Comparison of ENCODE assay signal across 8 cellular contexts in genomic region chr9:132240860-132241482, GRCh38.
DNase-seq lines count a peak whose midpoint lies in the region; ATAC-seq and TF ChIP-seq lines count a peak whose summit lies in the region.

No MANE protein-coding gene starts in this region.

- H3K4me3 Mint-ChIP-seq in HFFc6 (peak overlapping the region; percentile 82), glutamatergic neuron (ENCODE audit: unreplicated experiment) (peak overlapping the region; percentile 89)
- H3K4me3 Mint-ChIP-seq in activated naive CD4-positive, alpha-beta T cell treated with anti-CD3 and anti-CD28 coated beads, Interleukin-2, amount 50 U/mL, for 24 hours: peak overlapping the region; percentile 93

- TF ChIP-seq CTCF in HFFc6 (IDR thresholded peaks at IDR 0.05) (no peak), glutamatergic neuron (IDR thresholded peaks at IDR 0.05; ENCODE audit: partially characterized antibody, unreplicated experiment) (no peak)

- peak overlapping the region; percentile 54 for H3K27ac ChIP-seq in substantia nigra (ENCODE audit: low read depth, low read length, poor library complexity, severe bottlenecking)

- ATAC-seq in SK-N-SH treated with all-trans-retinoic acid at 6 μM for 48 hours: peak; percentile 88

- no peaks in the 10 kb centered on the region for H3K9me3 Mint-ChIP-seq in HFFc6
- H3K9me3 Mint-ChIP-seq in activated naive CD4-positive, alpha-beta T cell treated with anti-CD3 and anti-CD28 coated beads, Interleukin-2, amount 50 U/mL, for 24 hours: no peaks in the 10 kb centered on the region
- H3K9me3 Mint-ChIP-seq in glutamatergic neuron (ENCODE audit: unreplicated experiment): peaks cover 7% of the 10 kb centered on the region

- H3K27ac Mint-ChIP-seq in HFFc6: peak overlapping the region; percentile 24; the same call in 1 of the 2 replicates
- peak overlapping the region; percentile 81 for H3K27ac Mint-ChIP-seq in activated naive CD4-positive, alpha-beta T cell treated with anti-CD3 and anti-CD28 coated beads, Interleukin-2, amount 50 U/mL, for 24 hours
- peak overlapping the region; percentile 88 for H3K27ac Mint-ChIP-seq in glutamatergic neuron (ENCODE audit: unreplicated experiment)

- H3K27me3 Mint-ChIP-seq in HFFc6 (ENCODE audit: insufficient read depth) (peaks cover 40% of the 10 kb centered on the region), glutamatergic neuron (ENCODE audit: unreplicated experiment) (peaks cover 12% of the 10 kb centered on the region)
- H3K27me3 Mint-ChIP-seq in activated naive CD4-positive, alpha-beta T cell treated with anti-CD3 and anti-CD28 coated beads, Interleukin-2, amount 50 U/mL, for 24 hours: no peaks in the 10 kb centered on the region

- H3K36me3 Mint-ChIP-seq in HFFc6 (ENCODE audit: low read depth) (no peaks in the 10 kb centered on the region), glutamatergic neuron (ENCODE audit: unreplicated experiment) (no peaks in the 10 kb centered on the region)
- no peaks in the 10 kb centered on the region for H3K36me3 Mint-ChIP-seq in activated naive CD4-positive, alpha-beta T cell treated with anti-CD3 and anti-CD28 coated beads, Interleukin-2, amount 50 U/mL, for 24 hours

- DNase-seq in GDM1 (lab: John Stamatoyannopoulos, UW) (peak; percentile 96), HFFc6 (peak; percentile 48), NCI-H1092 treated with DMSO at 0.1 percent for 48 hours (lab: John Stamatoyannopoulos, UW) (peak; percentile 64), glutamatergic neuron (peak; percentile 98), nucleus accumbens (lab: John Stamatoyannopoulos, UW) (peak in 55 of 56 donors; percentile 36 to 98 (median 89)), substantia nigra (lab: John Stamatoyannopoulos, UW) (peak; percentile 56 to 99 (median 93))

- H3K4me1 Mint-ChIP-seq in HFFc6 (ENCODE audit: low read depth) (peaks cover 6% of the 10 kb centered on the region; the same call in 1 of the 2 replicates), glutamatergic neuron (ENCODE audit: low read depth, unreplicated experiment) (peaks cover 12% of the 10 kb centered on the region)
- H3K4me1 Mint-ChIP-seq in activated naive CD4-positive, alpha-beta T cell treated with anti-CD3 and anti-CD28 coated beads, Interleukin-2, amount 50 U/mL, for 24 hours: peaks cover 17% of the 10 kb centered on the region

TF ChIP-seq in SK-N-SH treated with all-trans-retinoic acid at 6 μM for 48 hours, 23 proteins besides CTCF, POLR2A, EP300 and RAD21:
- TF ChIP-seq TOX (CRISPR knock-in tag; IDR thresholded peaks at IDR 0.05; ENCODE audit: borderline replicate concordance): no peak
- no peak for TF ChIP-seq PPARA (CRISPR knock-in tag; IDR thresholded peaks at IDR 0.05; ENCODE audit: borderline replicate concordance)
- TF ChIP-seq RARB (CRISPR knock-in tag; IDR thresholded peaks at IDR 0.05): no peak
- no peak for TF ChIP-seq BACH2 (CRISPR knock-in tag; IDR thresholded peaks at IDR 0.05; ENCODE audit: borderline replicate concordance)
- no peak for TF ChIP-seq GLIS3 (CRISPR knock-in tag; IDR thresholded peaks at IDR 0.05)
- TF ChIP-seq ZC3H10 (CRISPR knock-in tag; IDR thresholded peaks at IDR 0.05): no peak
- no peak for TF ChIP-seq ISL1 (CRISPR knock-in tag; IDR thresholded peaks at IDR 0.05)
- no peak for TF ChIP-seq ZNF8 (CRISPR knock-in tag; IDR thresholded peaks at IDR 0.05)
- no peak for TF ChIP-seq TSHZ2 (CRISPR knock-in tag; IDR thresholded peaks at IDR 0.05)
- no peak for TF ChIP-seq CSRNP3 (CRISPR knock-in tag; IDR thresholded peaks at IDR 0.05)
- no peak for TF ChIP-seq OSR1 (CRISPR knock-in tag; IDR thresholded peaks at IDR 0.05)

Comparison
In these comparisons a context has a peak if more than half of its experiments do, and no peak if none do; other contexts are left out.
1. Peak in every context shown above with its lines: DNase-seq, ATAC-seq and H3K27ac ChIP-seq.
2. DNase-seq: peak in every context shown above with its lines; median percentile 98 in glutamatergic neuron; 96 in GDM1; 93 in substantia nigra; 89 in nucleus accumbens; 64 in NCI-H1092 treated with DMSO at 0.1 percent for 48 hours; 48 in HFFc6.
3. H3K27ac Mint-ChIP-seq: peak in every context shown above with its lines; median percentile 88 in glutamatergic neuron; 81 in activated naive CD4-positive, alpha-beta T cell treated with anti-CD3 and anti-CD28 coated beads, Interleukin-2, amount 50 U/mL, for 24 hours; 24 in HFFc6.